1 cellular context compared by ENCODE assay signal in the genomic region with DNA sequence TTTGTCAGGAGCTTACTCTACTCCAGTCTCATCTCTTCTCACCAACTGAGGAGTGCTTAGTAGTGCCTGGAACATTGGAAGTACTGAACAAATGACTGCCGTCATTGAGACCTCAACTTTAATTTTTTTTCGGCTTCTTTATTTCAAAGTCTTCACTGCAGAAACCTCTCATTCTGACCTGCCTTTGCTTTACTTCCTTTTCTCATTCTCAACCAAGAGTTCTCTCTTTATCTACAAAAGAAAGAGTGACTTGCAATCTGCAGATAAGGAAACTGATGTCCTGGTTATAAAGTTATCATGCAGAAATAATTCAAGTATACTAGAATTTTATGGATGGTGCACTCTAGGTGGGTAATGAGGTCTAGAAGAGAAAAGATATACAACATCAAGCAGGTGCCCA.
TF ChIP-seq lines count a peak whose summit lies in the region.

No MANE protein-coding gene starts in this region.

TF ChIP-seq in GM12878, 131 proteins besides CTCF, POLR2A, EP300 and RAD21:
- TF ChIP-seq GATAD2B (conservative IDR thresholded peaks at IDR 0.05; ENCODE audit: low read depth) (no peak), NFYA (IDR thresholded peaks at IDR 0.05; ENCODE audit: borderline replicate concordance, low read depth, low read length) (no peak), ZNF687 (IDR thresholded peaks at IDR 0.05) (no peak), CBFB (IDR thresholded peaks at IDR 0.05; ENCODE audit: low read depth) (no peak)
- TF ChIP-seq, protein P1, sequence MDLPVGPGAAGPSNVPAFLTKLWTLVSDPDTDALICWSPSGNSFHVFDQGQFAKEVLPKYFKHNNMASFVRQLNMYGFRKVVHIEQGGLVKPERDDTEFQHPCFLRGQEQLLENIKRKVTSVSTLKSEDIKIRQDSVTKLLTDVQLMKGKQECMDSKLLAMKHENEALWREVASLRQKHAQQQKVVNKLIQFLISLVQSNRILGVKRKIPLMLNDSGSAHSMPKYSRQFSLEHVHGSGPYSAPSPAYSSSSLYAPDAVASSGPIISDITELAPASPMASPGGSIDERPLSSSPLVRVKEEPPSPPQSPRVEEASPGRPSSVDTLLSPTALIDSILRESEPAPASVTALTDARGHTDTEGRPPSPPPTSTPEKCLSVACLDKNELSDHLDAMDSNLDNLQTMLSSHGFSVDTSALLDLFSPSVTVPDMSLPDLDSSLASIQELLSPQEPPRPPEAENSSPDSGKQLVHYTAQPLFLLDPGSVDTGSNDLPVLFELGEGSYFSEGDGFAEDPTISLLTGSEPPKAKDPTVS (IDR thresholded peaks at IDR 0.05; ENCODE audit: low read depth, low read length) = no peak
